19 cellular contexts compared by ENCODE assay signal in the genomic region with DNA sequence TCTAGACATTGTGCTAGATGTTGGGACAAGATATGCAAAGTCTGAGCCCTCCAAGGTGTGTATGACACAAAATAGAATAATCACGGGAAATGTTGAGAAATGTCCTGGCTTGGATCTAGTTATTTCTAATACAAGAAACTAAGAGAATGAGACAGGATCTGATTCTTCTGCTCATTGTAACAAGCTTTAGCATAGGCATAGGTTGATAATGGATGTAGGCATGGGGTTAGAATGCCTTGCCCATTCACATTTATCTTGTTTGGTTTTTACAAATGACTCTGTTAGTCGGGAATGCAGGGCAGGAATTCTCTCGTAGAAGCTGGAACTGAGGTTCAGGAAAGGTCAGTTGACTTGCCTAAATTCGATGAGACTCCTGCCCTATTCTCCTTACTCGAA. TPM values are rescaled to one million over a fixed set of nuclear protein-coding genes. Genes with fewer than 3 reads are reported as not detected.
DNase-seq lines count a peak whose midpoint lies in the region; ATAC-seq and TF ChIP-seq lines count a peak whose summit lies in the region.
"Had no signal": no experiment of that assay in that cellular context is flagged by ENCODE, and none has a peak within 500 bp of the region (broad histone marks: within the 10 kb centered on the region; RNA-seq: fewer than 3 reads in every experiment).

No MANE protein-coding gene starts in this region.

- H3K36me3 ChIP-seq in ES-I3 (ENCODE audit: insufficient read depth, low read length): no peaks in the 10 kb centered on the region
- H3K36me3 ChIP-seq: colonic mucosa, esophagus muscularis mucosa, right atrium auricular region had no signal

- TF ChIP-seq CTCF in omental fat pad (IDR thresholded peaks at IDR 0.05): no peak

- H3K4me1 ChIP-seq in ES-I3 (ENCODE audit: insufficient read depth, low read length): peaks cover 24% of the 10 kb centered on the region
- H3K4me1 ChIP-seq: colonic mucosa had no signal

- peak overlapping the region; percentile 26; the same call in 1 of the 2 replicates for H3K9ac ChIP-seq in ES-I3 (ENCODE audit: low read depth, low read length)

- peak; percentile 43 for DNase-seq in OCI-M1 (lab: John Stamatoyannopoulos, UW)
- DNase-seq in fibroblast of peridontal ligament (ENCODE audit: extremely low read depth): peak; percentile 49
- no peak for DNase-seq in omental fat pad (ENCODE audit: low spot score)
- no peak for DNase-seq in NCI-H1694 (lab: John Stamatoyannopoulos, UW)
- DNase-seq: activated CD4-positive, alpha-beta T cell treated with anti-CD3 and anti-CD28 coated beads for 1 hour; activated naive CD8-positive, alpha-beta T cell treated with anti-CD3 and anti-CD28 coated beads, Interleukin-2, amount 10 ng/mL, durations not matched to agents 7 days and 5 days; activated T-cell treated with anti-CD3 and anti-CD28 coated beads for 4 hours; colonic mucosa; GF-D8; stimulated activated CD4-positive, alpha-beta T cell treated with anti-CD3 and anti-CD28 coated beads, Interleukin-4, amount 100 ng/mL, for 1 hour; SW 1271 had no signal

- peak; percentile 3 for ATAC-seq in omental fat pad (ENCODE audit: low FRiP score)
- no peak for ATAC-seq in HG03520 (IDR thresholded peaks at IDR 0.05; ENCODE audit: unreplicated experiment)
- no peak for ATAC-seq in HG03139 (IDR thresholded peaks at IDR 0.05; ENCODE audit: unreplicated experiment)
- no peak for ATAC-seq in GM19397 (IDR thresholded peaks at IDR 0.05; ENCODE audit: unreplicated experiment)
- ATAC-seq: stimulated activated effector memory CD8-positive, alpha-beta T cell treated with anti-CD3 and anti-CD28 coated beads, Interleukin-12 subunit alpha, Interleukin-12 subunit beta, amount 100 ng/mL, for 72 hours had no signal

- no peaks in the 10 kb centered on the region for H3K9me3 ChIP-seq in ES-I3 (ENCODE audit: control insufficient read depth, insufficient read depth, low read length)
- H3K9me3 ChIP-seq: colonic mucosa, esophagus muscularis mucosa, right atrium auricular region had no signal

RNA-seq across cellular contexts. Expression of gene SLC26A8, which starts 1.5 kb away (rescaled TPM):
- total RNA-seq in omental fat pad: 1 to 10 TPM in 1 of 4 donors, under 1 TPM in 3; 0.12 to 3.3 (median 0.54) TPM
- total RNA-seq: activated naive CD8-positive, alpha-beta T cell treated with anti-CD3 and anti-CD28 coated beads, Interleukin-2, amount 10 ng/mL, durations not matched to agents 7 days and 5 days; H4; right atrium auricular region had no signal

RNA-seq across cellular contexts. Expression of gene MAPK14, which starts 1.7 kb away (rescaled TPM):
- total RNA-seq in omental fat pad: 100 to 1,000 TPM in 3 of 4 donors, 10 to 100 TPM in 1; 91.9 to 133 (median 117) TPM

Comparison
In these comparisons a context has a peak if more than half of its experiments do, and no peak if none do; other contexts are left out.
1. DNase-seq: peak in OCI-M1 (single experiment) and fibroblast of peridontal ligament (single experiment); none in omental fat pad (single experiment) and NCI-H1694 (single experiment).